18 cellular contexts compared by ENCODE assay signal in the genomic region with DNA sequence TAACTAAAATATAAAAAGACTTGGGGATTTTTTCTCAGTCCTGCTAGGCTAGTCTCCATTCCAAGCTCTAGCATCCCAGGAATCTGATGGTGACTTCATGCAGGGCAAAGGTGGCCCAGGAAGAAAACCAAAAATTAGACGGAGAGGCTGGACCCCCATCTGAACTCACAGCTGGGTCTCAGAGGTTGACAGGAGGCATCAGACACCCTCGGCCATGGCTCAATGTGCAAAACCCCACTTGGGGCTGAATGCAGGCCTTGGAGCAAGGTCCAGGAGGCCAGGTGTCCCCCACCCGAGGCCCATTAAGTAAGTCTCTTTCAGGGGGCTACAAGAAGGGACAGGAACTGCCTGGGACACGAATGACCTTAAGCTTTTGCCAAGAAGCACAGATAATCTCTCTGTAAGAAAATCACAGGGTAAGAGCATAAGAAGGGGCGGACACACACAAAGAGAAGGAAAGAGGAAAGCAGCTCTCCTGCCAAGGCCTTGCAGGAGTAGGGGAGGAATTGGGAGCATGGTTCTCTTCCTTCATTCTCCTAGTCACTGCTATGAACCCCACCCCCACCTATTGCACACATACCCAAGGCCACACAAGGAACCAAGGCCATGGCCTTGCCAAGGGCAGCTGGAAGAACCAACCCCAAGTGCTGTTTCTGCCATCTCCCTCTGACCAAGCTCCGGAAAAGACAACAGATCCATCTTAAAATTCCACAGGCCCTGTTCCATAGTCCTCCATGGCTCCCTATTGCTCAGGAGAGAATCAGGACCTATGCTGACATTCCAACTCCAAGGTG. TPM values are rescaled to one million over a fixed set of nuclear protein-coding genes. Genes with fewer than 3 reads are reported as not detected.
DNase-seq lines count a peak whose midpoint lies in the region; ATAC-seq, FAIRE-seq and TF ChIP-seq lines count a peak whose summit lies in the region.
"Had no signal": no experiment of that assay in that cellular context is flagged by ENCODE, and none has a peak within 500 bp of the region (broad histone marks: within the 10 kb centered on the region; RNA-seq: fewer than 3 reads in every experiment).

No MANE protein-coding gene starts in this region.

- no TSS peak for BruUV-seq in endothelial cell of umbilical vein (replicated peaks; lab: Mats Ljungman, UMichigan)

- intact Hi-C loops in left ventricle myocardium inferior (cut with micrococcal nuclease) (no loop called here), right cardiac atrium (cut with DNase I) (no loop called here), endothelial cell of umbilical vein (cut with micrococcal nuclease) (no loop called here), aorta (cut with DNase I) (loop anchor here in 1 of 2 donors (5.0 kb wide), 1 partner anchor 33 kb away; no protein-coding TSS in a partner anchor)

- no peaks in the 10 kb centered on the region for H3K27me3 ChIP-seq in left ventricle myocardium inferior (ENCODE audit: low read depth)
- H3K27me3 ChIP-seq in right cardiac atrium (ENCODE audit: control insufficient read depth, insufficient read depth), result no peaks in the 10 kb centered on the region
- no peaks in the 10 kb centered on the region for H3K27me3 ChIP-seq in endothelial cell of umbilical vein (ENCODE audit: control insufficient read depth in 2 of 2, insufficient read depth in 2 of 2, low read length in 2 of 2)
- no peaks in the 10 kb centered on the region for H3K27me3 ChIP-seq in aorta (ENCODE audit: control insufficient read depth in 1 of 2, insufficient read depth in 2 of 2, low read length in 1 of 2)
- H3K27me3 ChIP-seq: Peyer's patch had no signal

- H3K36me3 Mint-ChIP-seq in osteocyte (ENCODE audit: unreplicated experiment), result peaks cover 56% of the 10 kb centered on the region

- H3K27ac Mint-ChIP-seq in osteocyte (ENCODE audit: unreplicated experiment), result peak overlapping the region; percentile 92
- H3K27ac Mint-ChIP-seq: activated naive CD4-positive, alpha-beta T cell treated with anti-CD3 and anti-CD28 coated beads for 36 hours had no signal

- TF ChIP-seq POLR2A in endothelial cell of umbilical vein (IDR thresholded peaks at IDR 0.05; ENCODE audit: low read depth, low read length), result no peak

- H3K9me3 ChIP-seq in left ventricle myocardium inferior (replicated peaks) (no peaks in the 10 kb centered on the region), right cardiac atrium (ENCODE audit: control insufficient read depth, low read length) (no peaks in the 10 kb centered on the region), endothelial cell of umbilical vein (replicated peaks; ENCODE audit: control insufficient read depth, insufficient read depth, low read length) (no peaks in the 10 kb centered on the region), aorta (ENCODE audit: control insufficient read depth, low read length) (no peaks in the 10 kb centered on the region)
- H3K9me3 ChIP-seq: Caco-2, Peyer's patch, psoas muscle had no signal

- dilution Hi-C loops in endothelial cell of umbilical vein (cut with MboI; ENCODE audit: extremely low pct_ligation_motif_present, low sequenced_read_pairs), result loop anchor here (25.0 kb wide), 1 partner anchor 133 kb away; a partner anchor contains a TSS

- CTCF ChIA-PET in endothelial cell of umbilical vein (lab: Charles Lee), result interaction anchor here (1.0 kb wide), 1 partner anchor 30 kb away, joined by 3 read pairs; no protein-coding TSS in a partner anchor

- H3K4me1 ChIP-seq in left ventricle myocardium inferior, result peaks cover 87% of the 10 kb centered on the region
- peaks cover 42% of the 10 kb centered on the region for H3K4me1 ChIP-seq in right cardiac atrium (ENCODE audit: control insufficient read depth, insufficient read depth, low read length)
- H3K4me1 ChIP-seq in endothelial cell of umbilical vein (ENCODE audit: control insufficient read depth, extremely low read depth, insufficient read depth, low read length), result peaks cover 76% of the 10 kb centered on the region
- H3K4me1 ChIP-seq in aorta (ENCODE audit: control insufficient read depth in 1 of 2, insufficient read depth in 2 of 2, low read length in 2 of 2), result peaks cover 7 to 32% of the 10 kb centered on the region in 2 donors

- H3K27ac ChIP-seq in left ventricle myocardium inferior (replicated peaks) (peak overlapping the region; percentile 51), right cardiac atrium (ENCODE audit: low read length) (no peak overlapping the region), endothelial cell of umbilical vein (ENCODE audit: insufficient read depth, low read depth, low read length) (peak overlapping the region; percentile 78), aorta (ENCODE audit: low read depth in 1 of 2, low read length in 2 of 2) (peak overlapping the region; percentile 42 to 92)
- H3K27ac ChIP-seq: psoas muscle had no signal

- FAIRE-seq in endothelial cell of umbilical vein (lab: Jason Lieb, UNC), result no peak
- FAIRE-seq: endometrium had no signal

- peak overlapping the region; percentile 46 for H3K4me3 Mint-ChIP-seq in osteocyte (ENCODE audit: unreplicated experiment)
- H3K4me3 Mint-ChIP-seq: activated naive CD4-positive, alpha-beta T cell treated with anti-CD3 and anti-CD28 coated beads for 36 hours had no signal

- DNase-seq in left ventricle myocardium inferior (no peak), right cardiac atrium (no peak), endothelial cell of umbilical vein (ENCODE audit: low read depth, low spot score) (no peak), osteocyte (ENCODE audit: extremely low spot score, unreplicated experiment) (no peak), aorta (no peak), NK-92 (lab: John Stamatoyannopoulos, UW; ENCODE audit: unreplicated experiment) (no peak)
- DNase-seq in activated CD4-positive, alpha-beta T cell treated with anti-CD3 and anti-CD28 coated beads for 1 hour, result no peak
- DNase-seq: ACHN; activated naive CD4-positive, alpha-beta T cell treated with anti-CD3 and anti-CD28 coated beads for 36 hours; Caco-2; islet precursor cell; KG1; NCI-H146; Peyer's patch; psoas muscle; stimulated activated CD4-positive, alpha-beta T cell treated with anti-CD3 and anti-CD28 coated beads, Interleukin-1b, Interleukin-23, amount 100 ng/mL, for 48 hours had no signal

- peaks cover 78% of the 10 kb centered on the region for H3K79me2 ChIP-seq in endothelial cell of umbilical vein (ENCODE audit: control insufficient read depth, insufficient read depth, low read length)

- no peaks in the 10 kb centered on the region for H3K27me3 Mint-ChIP-seq in osteocyte (ENCODE audit: unreplicated experiment)

- H3K4me3 ChIP-seq in left ventricle myocardium inferior (no peak overlapping the region), right cardiac atrium (ENCODE audit: low read length) (no peak overlapping the region), endothelial cell of umbilical vein (replicated peaks in 1 of 3; ENCODE audit: insufficient read depth in 1 of 3, low read depth in 1 of 3, low read length in 3 of 3) (no peak overlapping the region), aorta (ENCODE audit: low read length in 2 of 2) (no peak overlapping the region)
- H3K4me3 ChIP-seq: Peyer's patch, psoas muscle had no signal

- POLR2A ChIA-PET in endothelial cell of umbilical vein (lab: Charles Lee), result no interaction called here

- no peak for TF ChIP-seq CTCF in left ventricle myocardium inferior (IDR thresholded peaks at IDR 0.05; ENCODE audit: borderline replicate concordance)
- TF ChIP-seq CTCF in endothelial cell of umbilical vein (IDR thresholded peaks at IDR 0.05; ENCODE audit: extremely low read depth in 1 of 2, insufficient read depth in 1 of 2, low read depth in 1 of 2, low read length in 2 of 2), result no peak
- TF ChIP-seq CTCF in osteocyte (IDR thresholded peaks at IDR 0.05), result no peak

- no peak for ATAC-seq in right cardiac atrium
- ATAC-seq in aorta (ENCODE audit: low FRiP score), result no peak
- ATAC-seq in HG02884 (IDR thresholded peaks at IDR 0.05; ENCODE audit: unreplicated experiment), result no peak
- ATAC-seq: psoas muscle had no signal

- H3K9me3 Mint-ChIP-seq in osteocyte (ENCODE audit: unreplicated experiment), result no peaks in the 10 kb centered on the region
- H3K9me3 Mint-ChIP-seq: activated naive CD4-positive, alpha-beta T cell treated with anti-CD3 and anti-CD28 coated beads for 36 hours had no signal

- H3K4me2 ChIP-seq in endothelial cell of umbilical vein (ENCODE audit: insufficient read depth, low read length), result peak overlapping the region; percentile 80

- 73% methylated on average over 6 of the region's 6 CpGs for WGBS in right cardiac atrium
- WGBS in aorta, 2 donors, result 49 to 55% methylated on average over 6 of the region's 6 CpGs

- H3K4me1 Mint-ChIP-seq in osteocyte (ENCODE audit: unreplicated experiment), result peaks cover 99% of the 10 kb centered on the region

- H4K20me1 ChIP-seq in endothelial cell of umbilical vein (replicated peaks; ENCODE audit: control insufficient read depth, extremely low read depth, insufficient read depth, low read length), result no peaks in the 10 kb centered on the region

- H3K9ac ChIP-seq in endothelial cell of umbilical vein (replicated peaks; ENCODE audit: extremely low read depth, insufficient read depth, low read length), result peak overlapping the region; percentile 66

- H3K36me3 ChIP-seq in left ventricle myocardium inferior (no peaks in the 10 kb centered on the region), endothelial cell of umbilical vein (ENCODE audit: control insufficient read depth in 2 of 2, extremely low read depth in 1 of 2, insufficient read depth in 2 of 2, low read length in 2 of 2) (no peaks in the 10 kb centered on the region), aorta (ENCODE audit: control insufficient read depth in 1 of 2, insufficient read depth in 2 of 2, low read length in 1 of 2) (no peaks in the 10 kb centered on the region)
- H3K36me3 ChIP-seq: Peyer's patch had no signal

- no peaks in the 10 kb centered on the region for H3K9me1 ChIP-seq in endothelial cell of umbilical vein (replicated peaks; ENCODE audit: control insufficient read depth, extremely low read depth, insufficient read depth, low read length)

- H2AFZ ChIP-seq in endothelial cell of umbilical vein (ENCODE audit: low read depth, low read length), result no peak overlapping the region

TF ChIP-seq in endothelial cell of umbilical vein, 7 proteins besides CTCF, POLR2A, EP300 and RAD21 (continues in another document):
- no peak for TF ChIP-seq GATA2 (IDR thresholded peaks at IDR 0.05; ENCODE audit: insufficient read depth, insufficient read length, low read depth, low read length)

RNA-seq across cellular contexts. Expression of a gene that starts 31.6 kb away (rescaled TPM):
- total RNA-seq in left ventricle myocardium inferior, result 11.0 TPM
- total RNA-seq in right cardiac atrium, result 10 to 100 TPM; 14.5 to 18.2 (median 15.2) TPM
- polyA plus RNA-seq in right cardiac atrium, result 7.1 TPM
- total RNA-seq in endothelial cell of umbilical vein, result 85.9 and 98.6 TPM in 2 replicates
- polyA plus RNA-seq in endothelial cell of umbilical vein, result 79.5 and 85.7 TPM in 2 replicates
- polyA plus RNA-seq in endothelial cell of umbilical vein (2011; cell fraction: cytosol; rRNA removed), result 79.3 and 81.1 TPM in 2 replicates
- 129 and 133 TPM in 2 replicates for polyA plus RNA-seq in endothelial cell of umbilical vein (2011; cell fraction: nucleus; rRNA removed)
- 35.6 and 64.2 TPM in 2 replicates for polyA plus RNA-seq in endothelial cell of umbilical vein (2012)
- 123 and 155 TPM in 2 replicates for polyA minus RNA-seq in endothelial cell of umbilical vein
- 11.6 TPM for polyA minus RNA-seq in endothelial cell of umbilical vein (2011; cell fraction: cytosol; rRNA and poly(A)+ RNA removed)
- polyA minus RNA-seq in endothelial cell of umbilical vein (2011; cell fraction: nucleus; rRNA and poly(A)+ RNA removed), result 51.9 and 71.3 TPM in 2 replicates
- total RNA-seq in osteocyte, result 320 and 339 TPM in 2 replicates
- 10 to 100 TPM; 38.0 to 39.5 TPM for total RNA-seq in aorta
- polyA plus RNA-seq in aorta, result 10 to 100 TPM in 1 of 2 donors, 1 to 10 TPM in 1; 7.5 to 22.6 TPM
